15 cellular contexts compared by ENCODE assay signal in the genomic region with DNA sequence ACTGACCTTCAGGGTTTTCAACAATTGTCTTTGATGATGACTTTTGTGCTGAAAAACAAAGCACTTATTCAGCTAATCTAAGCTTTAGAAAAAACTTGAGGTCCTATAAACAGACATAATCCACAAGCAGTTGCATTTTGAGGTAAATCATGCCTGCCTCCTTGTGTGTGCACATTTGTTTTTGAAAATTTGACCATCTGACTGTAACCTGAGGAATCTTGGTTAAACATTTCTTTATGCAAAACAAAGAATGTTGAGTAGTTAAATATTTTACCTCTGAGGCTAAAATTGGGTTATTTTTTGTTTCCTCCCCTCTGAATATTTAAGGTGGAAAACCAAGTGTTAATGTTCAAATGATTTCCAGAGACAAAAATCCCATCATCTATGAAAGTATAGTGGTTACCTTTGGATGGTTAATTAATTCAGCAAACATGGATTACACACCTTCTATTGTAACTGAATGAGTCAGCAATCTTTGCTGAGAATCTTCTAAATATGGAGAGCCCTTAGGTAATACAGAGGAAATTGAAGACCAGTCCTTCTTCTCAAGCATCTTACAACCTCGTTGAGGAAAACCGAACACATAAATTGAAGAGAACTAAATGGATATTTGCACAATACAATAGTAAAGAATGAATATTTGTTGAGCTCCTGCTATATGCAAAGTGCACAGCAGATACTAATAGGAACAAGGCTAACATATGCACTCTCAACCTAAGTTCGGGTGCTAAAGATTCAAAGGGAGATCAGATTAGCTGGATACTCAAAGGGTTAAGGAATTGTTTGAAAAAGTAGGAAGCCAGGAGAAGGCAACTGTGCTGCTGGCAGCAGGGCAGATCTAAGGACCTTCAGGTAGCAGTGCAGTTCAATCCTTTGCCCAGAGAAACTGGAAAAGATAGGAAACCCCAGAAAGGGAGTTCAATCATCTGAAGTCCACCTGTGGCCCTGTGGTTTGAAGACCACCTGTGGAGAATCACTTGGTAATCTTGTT.
"Had no signal": no experiment of that assay in that cellular context is flagged by ENCODE, and none has a peak within 500 bp of the region (broad histone marks: within the 10 kb centered on the region; RNA-seq: fewer than 3 reads in every experiment).

No MANE protein-coding gene starts in this region.

- H3K4me3 Mint-ChIP-seq: activated CD8-positive, alpha-beta T cell treated with anti-CD3 and anti-CD28 coated beads, Interleukin-2, amount 10 ng/mL, durations not matched to agents 7 days and 5 days; activated T-helper 1 cell treated with anti-CD3 and anti-CD28 coated beads, Interleukin-12 subunit alpha, Interleukin-12 subunit beta, Interleukin-2, Interleukin-4 antibody, amounts not matched to agents 30 ng/mL and 10 ng/mL and 1 ng/mL, durations not matched to agents 14 hours and 24 hours and 36 hours; immature natural killer cell; nephron progenitor cell; T-helper 1 cell treated with Interleukin-12 subunit alpha and Interleukin-12 subunit beta and Interleukin-4 antibody, amounts not matched to agents 30 μg/mL and 1 μg/mL, for 36 hours had no signal

- H3K4me1 Mint-ChIP-seq: immature natural killer cell, nephron progenitor cell had no signal

- H3K27ac Mint-ChIP-seq: activated CD8-positive, alpha-beta T cell treated with anti-CD3 and anti-CD28 coated beads, Interleukin-2, amount 10 ng/mL, durations not matched to agents 7 days and 5 days; activated T-helper 1 cell treated with anti-CD3 and anti-CD28 coated beads, Interleukin-12 subunit alpha, Interleukin-12 subunit beta, Interleukin-2, Interleukin-4 antibody, amounts not matched to agents 30 ng/mL and 10 ng/mL and 1 ng/mL, durations not matched to agents 14 hours and 24 hours and 36 hours; immature natural killer cell; nephron progenitor cell; T-helper 1 cell treated with Interleukin-12 subunit alpha and Interleukin-12 subunit beta and Interleukin-4 antibody, amounts not matched to agents 30 μg/mL and 1 μg/mL, for 36 hours had no signal

- DNase-seq: activated CD4-positive, alpha-beta T cell treated with anti-CD3 and anti-CD28 coated beads for 4 hours; activated CD8-positive, alpha-beta T cell treated with anti-CD3 and anti-CD28 coated beads, Interleukin-2, amount 10 ng/mL, durations not matched to agents 7 days and 5 days; activated naive CD4-positive, alpha-beta T cell treated with Interleukin-2 at 50 U/mL for 16 hours; caudate nucleus; colonic mucosa; immature natural killer cell; left ventricle myocardium superior; nephron progenitor cell; stimulated activated CD4-positive, alpha-beta T cell treated with anti-CD3 and anti-CD28 coated beads, Interleukin-4, amount 100 ng/mL, for 1 hour; stimulated activated CD8-positive, alpha-beta memory T cell treated with anti-CD3 and anti-CD28 coated beads, Interleukin-4, amount 100 ng/mL, for 48 hours; stimulated activated naive CD8-positive, alpha-beta T cell treated with anti-CD3 and anti-CD28 coated beads, Interleukin-15, Interleukin-2, amounts not matched to agents 100 U/mL and 50 U/mL, for 24 hours; upper lobe of left lung had no signal

- H3K9me3 ChIP-seq: colonic mucosa, suprapubic skin had no signal

- H3K4me1 ChIP-seq: colonic mucosa, suprapubic skin, upper lobe of left lung had no signal

- H3K36me3 ChIP-seq: colonic mucosa, suprapubic skin, upper lobe of left lung had no signal

- H3K36me3 Mint-ChIP-seq: immature natural killer cell had no signal

- H3K27me3 ChIP-seq: colonic mucosa, suprapubic skin, upper lobe of left lung had no signal

- H3K27ac ChIP-seq: colonic mucosa, suprapubic skin, upper lobe of left lung had no signal

- H3K4me3 ChIP-seq: colonic mucosa, suprapubic skin, upper lobe of left lung had no signal

- ATAC-seq: activated CD8-positive, alpha-beta T cell treated with anti-CD3 and anti-CD28 coated beads, Interleukin-2, amount 10 ng/mL, durations not matched to agents 7 days and 5 days; left ventricle myocardium superior; stimulated activated naive CD8-positive, alpha-beta T cell treated with anti-CD3 and anti-CD28 coated beads, Interleukin-15, Interleukin-2, amounts not matched to agents 100 U/mL and 50 U/mL, for 24 hours had no signal
